ENCODE assay signal across 1 cellular context in the genomic region with DNA sequence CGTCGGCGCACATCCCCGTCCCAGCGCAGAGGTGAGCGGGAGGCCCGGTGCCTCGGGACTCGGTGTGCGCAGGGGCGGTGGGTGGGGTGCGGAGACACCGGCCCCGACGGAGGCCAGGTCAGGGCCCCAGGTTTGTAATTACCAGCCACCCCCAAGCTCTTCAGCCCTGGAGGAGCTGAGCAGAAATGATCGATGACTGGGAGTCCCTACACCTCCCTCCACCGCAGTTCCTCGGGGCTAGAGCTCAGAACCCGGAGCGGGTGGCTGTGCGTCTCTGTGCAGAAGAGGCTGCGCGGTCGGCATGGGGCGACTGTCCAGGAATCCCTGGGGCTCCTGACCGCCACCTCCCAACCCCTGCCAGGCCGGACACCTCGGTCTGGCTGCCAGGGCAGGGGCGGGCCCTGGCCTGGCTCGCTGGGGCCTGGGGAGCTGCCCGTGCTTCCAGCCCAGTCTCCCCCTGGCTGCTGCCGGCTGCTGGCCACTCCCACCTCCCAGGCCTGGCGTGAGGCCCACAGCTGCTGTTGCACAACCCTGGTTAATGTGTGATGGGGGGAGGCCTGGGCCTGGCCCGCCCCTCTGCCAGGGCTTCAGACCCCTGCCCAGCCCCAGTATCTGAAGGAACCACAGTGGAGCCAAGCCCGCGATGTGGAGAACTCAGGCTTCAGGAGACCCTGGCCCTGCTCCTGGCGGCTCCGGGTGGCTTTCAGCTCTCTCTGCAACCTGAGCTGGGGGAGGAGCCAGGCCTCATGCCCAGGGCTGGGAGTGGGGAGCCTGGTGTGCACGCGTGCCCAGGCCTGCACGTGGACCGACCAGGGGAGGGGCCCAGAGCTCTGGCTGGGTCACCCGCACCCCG.
TF ChIP-seq lines count a peak whose summit lies in the region.

No MANE protein-coding gene starts in this region.

TF ChIP-seq in HepG2, 621 proteins besides CTCF, POLR2A, EP300 and RAD21 (continued from another document and continues in another):
- TF ChIP-seq ARID3A (IDR thresholded peaks at IDR 0.05; ENCODE audit: low read depth, low read length) (no peak), ESRRA (CRISPR knock-in tag; IDR thresholded peaks at IDR 0.05; ENCODE audit: low read depth) (peak; percentile 86; the same call in 1 of the 2 replicates), ZNF550 (CRISPR knock-in tag; IDR thresholded peaks at IDR 0.05; ENCODE audit: borderline replicate concordance) (peak; percentile 69), KLF13 (CRISPR knock-in tag; IDR thresholded peaks at IDR 0.05) (peak; percentile 80), KLF9 (CRISPR knock-in tag; IDR thresholded peaks at IDR 0.05; ENCODE audit: low read depth) (peak; percentile 100), FOXP1 (IDR thresholded peaks at IDR 0.05) (no peak), FOXP1 (CRISPR knock-in tag; IDR thresholded peaks at IDR 0.05) (peak; percentile 69), RFX1 (IDR thresholded peaks at IDR 0.05) (no peak), SMARCC2 (IDR thresholded peaks at IDR 0.05) (no peak), NFIB (CRISPR knock-in tag; IDR thresholded peaks at IDR 0.05; ENCODE audit: borderline replicate concordance) (peak; percentile 86; the same call in 1 of the 2 replicates), SP140L (CRISPR knock-in tag; IDR thresholded peaks at IDR 0.05; ENCODE audit: borderline replicate concordance) (peak; percentile 84; the same call in 1 of the 2 replicates), ZNF232 (CRISPR knock-in tag; IDR thresholded peaks at IDR 0.05; ENCODE audit: borderline replicate concordance) (peak; percentile 97), ZNF552 (CRISPR knock-in tag; IDR thresholded peaks at IDR 0.05; ENCODE audit: borderline replicate concordance) (no peak; the same call in 1 of the 2 replicates), SMC3 (IDR thresholded peaks at IDR 0.05; ENCODE audit: low read length) (peak; percentile 36; the same call in 1 of the 2 replicates), TRIM24 (CRISPR knock-in tag; IDR thresholded peaks at IDR 0.05) (no peak), KDM2A (CRISPR knock-in tag; IDR thresholded peaks at IDR 0.05; ENCODE audit: borderline replicate concordance, low read depth) (peak; percentile 98), YEATS2 (CRISPR knock-in tag; IDR thresholded peaks at IDR 0.05; ENCODE audit: borderline replicate concordance) (peak; percentile 93; the same call in 1 of the 2 replicates), ZNF281 (CRISPR knock-in tag; IDR thresholded peaks at IDR 0.05; ENCODE audit: borderline replicate concordance) (peak; percentile 90), KAT2B (IDR thresholded peaks at IDR 0.05; ENCODE audit: borderline replicate concordance, low read depth, low read length) (no peak), ZNF562 (CRISPR knock-in tag; IDR thresholded peaks at IDR 0.05; ENCODE audit: borderline replicate concordance) (no peak), THYN1 (CRISPR knock-in tag; IDR thresholded peaks at IDR 0.05; ENCODE audit: borderline replicate concordance, low read depth) (0 out of 2 replicates have a peak, but pooled peaks have one; percentile 72), MEIS2 (CRISPR knock-in tag; IDR thresholded peaks at IDR 0.05) (peak; percentile 93)
- TF ChIP-seq, protein P1, sequence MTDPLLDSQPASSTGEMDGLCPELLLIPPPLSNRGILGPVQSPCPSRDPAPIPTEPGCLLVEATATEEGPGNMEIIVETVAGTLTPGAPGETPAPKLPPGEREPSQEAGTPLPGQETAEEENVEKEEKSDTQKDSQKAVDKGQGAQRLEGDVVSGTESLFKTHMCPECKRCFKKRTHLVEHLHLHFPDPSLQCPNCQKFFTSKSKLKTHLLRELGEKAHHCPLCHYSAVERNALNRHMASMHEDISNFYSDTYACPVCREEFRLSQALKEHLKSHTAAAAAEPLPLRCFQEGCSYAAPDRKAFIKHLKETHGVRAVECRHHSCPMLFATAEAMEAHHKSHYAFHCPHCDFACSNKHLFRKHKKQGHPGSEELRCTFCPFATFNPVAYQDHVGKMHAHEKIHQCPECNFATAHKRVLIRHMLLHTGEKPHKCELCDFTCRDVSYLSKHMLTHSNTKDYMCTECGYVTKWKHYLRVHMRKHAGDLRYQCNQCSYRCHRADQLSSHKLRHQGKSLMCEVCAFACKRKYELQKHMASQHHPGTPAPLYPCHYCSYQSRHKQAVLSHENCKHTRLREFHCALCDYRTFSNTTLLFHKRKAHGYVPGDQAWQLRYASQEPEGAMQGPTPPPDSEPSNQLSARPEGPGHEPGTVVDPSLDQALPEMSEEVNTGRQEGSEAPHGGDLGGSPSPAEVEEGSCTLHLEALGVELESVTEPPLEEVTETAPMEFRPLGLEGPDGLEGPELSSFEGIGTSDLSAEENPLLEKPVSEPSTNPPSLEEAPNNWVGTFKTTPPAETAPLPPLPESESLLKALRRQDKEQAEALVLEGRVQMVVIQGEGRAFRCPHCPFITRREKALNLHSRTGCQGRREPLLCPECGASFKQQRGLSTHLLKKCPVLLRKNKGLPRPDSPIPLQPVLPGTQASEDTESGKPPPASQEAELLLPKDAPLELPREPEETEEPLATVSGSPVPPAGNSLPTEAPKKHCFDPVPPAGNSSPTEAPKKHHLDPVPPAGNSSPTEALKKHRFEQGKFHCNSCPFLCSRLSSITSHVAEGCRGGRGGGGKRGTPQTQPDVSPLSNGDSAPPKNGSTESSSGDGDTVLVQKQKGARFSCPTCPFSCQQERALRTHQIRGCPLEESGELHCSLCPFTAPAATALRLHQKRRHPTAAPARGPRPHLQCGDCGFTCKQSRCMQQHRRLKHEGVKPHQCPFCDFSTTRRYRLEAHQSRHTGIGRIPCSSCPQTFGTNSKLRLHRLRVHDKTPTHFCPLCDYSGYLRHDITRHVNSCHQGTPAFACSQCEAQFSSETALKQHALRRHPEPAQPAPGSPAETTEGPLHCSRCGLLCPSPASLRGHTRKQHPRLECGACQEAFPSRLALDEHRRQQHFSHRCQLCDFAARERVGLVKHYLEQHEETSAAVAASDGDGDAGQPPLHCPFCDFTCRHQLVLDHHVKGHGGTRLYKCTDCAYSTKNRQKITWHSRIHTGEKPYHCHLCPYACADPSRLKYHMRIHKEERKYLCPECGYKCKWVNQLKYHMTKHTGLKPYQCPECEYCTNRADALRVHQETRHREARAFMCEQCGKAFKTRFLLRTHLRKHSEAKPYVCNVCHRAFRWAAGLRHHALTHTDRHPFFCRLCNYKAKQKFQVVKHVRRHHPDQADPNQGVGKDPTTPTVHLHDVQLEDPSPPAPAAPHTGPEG (CRISPR knock-in tag; IDR thresholded peaks at IDR 0.05): peak; percentile 91; the same call in 1 of the 2 replicates
- TF ChIP-seq, protein P2, sequence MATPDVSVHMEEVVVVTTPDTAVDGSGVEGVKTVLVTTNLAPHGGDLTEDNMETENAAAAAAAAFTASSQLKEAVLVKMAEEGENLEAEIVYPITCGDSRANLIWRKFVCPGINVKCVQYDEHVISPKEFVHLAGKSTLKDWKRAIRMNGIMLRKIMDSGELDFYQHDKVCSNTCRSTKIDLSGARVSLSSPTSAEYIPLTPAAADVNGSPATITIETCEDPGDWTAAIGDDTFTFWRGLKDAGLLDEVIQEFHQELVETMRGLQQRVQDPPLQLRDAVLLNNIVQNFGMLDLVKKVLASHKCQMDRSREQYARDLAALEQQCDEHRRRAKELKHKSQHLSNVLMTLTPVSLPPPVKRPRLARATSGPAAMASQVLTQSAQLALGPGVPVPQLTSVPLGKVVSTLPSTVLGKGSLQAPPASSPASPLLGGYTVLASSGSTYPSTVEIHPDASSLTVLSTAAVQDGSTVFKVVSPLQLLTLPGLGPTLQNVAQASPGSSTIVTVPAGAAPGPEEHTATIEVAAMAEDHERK (CRISPR knock-in tag; IDR thresholded peaks at IDR 0.05; ENCODE audit: low read depth): peak; percentile 57; the same call in 1 of the 2 replicates
- TF ChIP-seq, protein P3, sequence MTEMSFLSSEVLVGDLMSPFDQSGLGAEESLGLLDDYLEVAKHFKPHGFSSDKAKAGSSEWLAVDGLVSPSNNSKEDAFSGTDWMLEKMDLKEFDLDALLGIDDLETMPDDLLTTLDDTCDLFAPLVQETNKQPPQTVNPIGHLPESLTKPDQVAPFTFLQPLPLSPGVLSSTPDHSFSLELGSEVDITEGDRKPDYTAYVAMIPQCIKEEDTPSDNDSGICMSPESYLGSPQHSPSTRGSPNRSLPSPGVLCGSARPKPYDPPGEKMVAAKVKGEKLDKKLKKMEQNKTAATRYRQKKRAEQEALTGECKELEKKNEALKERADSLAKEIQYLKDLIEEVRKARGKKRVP (CRISPR knock-in tag; IDR thresholded peaks at IDR 0.05): no peak
- TF ChIP-seq, protein P4, sequence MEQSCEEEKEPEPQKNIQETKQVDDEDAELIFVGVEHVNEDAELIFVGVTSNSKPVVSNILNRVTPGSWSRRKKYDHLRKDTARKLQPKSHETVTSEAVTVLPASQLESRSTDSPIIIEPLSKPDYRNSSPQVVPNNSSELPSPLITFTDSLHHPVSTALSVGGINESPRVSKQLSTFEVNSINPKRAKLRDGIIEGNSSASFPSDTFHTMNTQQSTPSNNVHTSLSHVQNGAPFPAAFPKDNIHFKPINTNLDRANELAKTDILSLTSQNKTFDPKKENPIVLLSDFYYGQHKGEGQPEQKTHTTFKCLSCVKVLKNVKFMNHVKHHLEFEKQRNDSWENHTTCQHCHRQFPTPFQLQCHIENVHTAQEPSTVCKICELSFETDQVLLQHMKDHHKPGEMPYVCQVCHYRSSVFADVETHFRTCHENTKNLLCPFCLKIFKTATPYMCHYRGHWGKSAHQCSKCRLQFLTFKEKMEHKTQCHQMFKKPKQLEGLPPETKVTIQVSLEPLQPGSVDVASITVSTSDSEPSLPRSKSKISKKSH (CRISPR knock-in tag; IDR thresholded peaks at IDR 0.05; ENCODE audit: borderline replicate concordance): no peak; the same call in 1 of the 2 replicates
- TF ChIP-seq, protein P5, sequence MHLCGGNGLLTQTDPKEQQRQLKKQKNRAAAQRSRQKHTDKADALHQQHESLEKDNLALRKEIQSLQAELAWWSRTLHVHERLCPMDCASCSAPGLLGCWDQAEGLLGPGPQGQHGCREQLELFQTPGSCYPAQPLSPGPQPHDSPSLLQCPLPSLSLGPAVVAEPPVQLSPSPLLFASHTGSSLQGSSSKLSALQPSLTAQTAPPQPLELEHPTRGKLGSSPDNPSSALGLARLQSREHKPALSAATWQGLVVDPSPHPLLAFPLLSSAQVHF (CRISPR knock-in tag; IDR thresholded peaks at IDR 0.05): no peak
- TF ChIP-seq, protein P6, sequence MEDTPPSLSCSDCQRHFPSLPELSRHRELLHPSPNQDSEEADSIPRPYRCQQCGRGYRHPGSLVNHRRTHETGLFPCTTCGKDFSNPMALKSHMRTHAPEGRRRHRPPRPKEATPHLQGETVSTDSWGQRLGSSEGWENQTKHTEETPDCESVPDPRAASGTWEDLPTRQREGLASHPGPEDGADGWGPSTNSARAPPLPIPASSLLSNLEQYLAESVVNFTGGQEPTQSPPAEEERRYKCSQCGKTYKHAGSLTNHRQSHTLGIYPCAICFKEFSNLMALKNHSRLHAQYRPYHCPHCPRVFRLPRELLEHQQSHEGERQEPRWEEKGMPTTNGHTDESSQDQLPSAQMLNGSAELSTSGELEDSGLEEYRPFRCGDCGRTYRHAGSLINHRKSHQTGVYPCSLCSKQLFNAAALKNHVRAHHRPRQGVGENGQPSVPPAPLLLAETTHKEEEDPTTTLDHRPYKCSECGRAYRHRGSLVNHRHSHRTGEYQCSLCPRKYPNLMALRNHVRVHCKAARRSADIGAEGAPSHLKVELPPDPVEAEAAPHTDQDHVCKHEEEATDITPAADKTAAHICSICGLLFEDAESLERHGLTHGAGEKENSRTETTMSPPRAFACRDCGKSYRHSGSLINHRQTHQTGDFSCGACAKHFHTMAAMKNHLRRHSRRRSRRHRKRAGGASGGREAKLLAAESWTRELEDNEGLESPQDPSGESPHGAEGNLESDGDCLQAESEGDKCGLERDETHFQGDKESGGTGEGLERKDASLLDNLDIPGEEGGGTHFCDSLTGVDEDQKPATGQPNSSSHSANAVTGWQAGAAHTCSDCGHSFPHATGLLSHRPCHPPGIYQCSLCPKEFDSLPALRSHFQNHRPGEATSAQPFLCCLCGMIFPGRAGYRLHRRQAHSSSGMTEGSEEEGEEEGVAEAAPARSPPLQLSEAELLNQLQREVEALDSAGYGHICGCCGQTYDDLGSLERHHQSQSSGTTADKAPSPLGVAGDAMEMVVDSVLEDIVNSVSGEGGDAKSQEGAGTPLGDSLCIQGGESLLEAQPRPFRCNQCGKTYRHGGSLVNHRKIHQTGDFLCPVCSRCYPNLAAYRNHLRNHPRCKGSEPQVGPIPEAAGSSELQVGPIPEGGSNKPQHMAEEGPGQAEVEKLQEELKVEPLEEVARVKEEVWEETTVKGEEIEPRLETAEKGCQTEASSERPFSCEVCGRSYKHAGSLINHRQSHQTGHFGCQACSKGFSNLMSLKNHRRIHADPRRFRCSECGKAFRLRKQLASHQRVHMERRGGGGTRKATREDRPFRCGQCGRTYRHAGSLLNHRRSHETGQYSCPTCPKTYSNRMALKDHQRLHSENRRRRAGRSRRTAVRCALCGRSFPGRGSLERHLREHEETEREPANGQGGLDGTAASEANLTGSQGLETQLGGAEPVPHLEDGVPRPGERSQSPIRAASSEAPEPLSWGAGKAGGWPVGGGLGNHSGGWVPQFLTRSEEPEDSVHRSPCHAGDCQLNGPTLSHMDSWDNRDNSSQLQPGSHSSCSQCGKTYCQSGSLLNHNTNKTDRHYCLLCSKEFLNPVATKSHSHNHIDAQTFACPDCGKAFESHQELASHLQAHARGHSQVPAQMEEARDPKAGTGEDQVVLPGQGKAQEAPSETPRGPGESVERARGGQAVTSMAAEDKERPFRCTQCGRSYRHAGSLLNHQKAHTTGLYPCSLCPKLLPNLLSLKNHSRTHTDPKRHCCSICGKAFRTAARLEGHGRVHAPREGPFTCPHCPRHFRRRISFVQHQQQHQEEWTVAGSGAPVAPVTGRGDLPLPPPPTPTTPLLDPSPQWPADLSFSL (CRISPR knock-in tag; IDR thresholded peaks at IDR 0.05): no peak
